8 cellular contexts compared by ENCODE assay signal in the genomic region with DNA sequence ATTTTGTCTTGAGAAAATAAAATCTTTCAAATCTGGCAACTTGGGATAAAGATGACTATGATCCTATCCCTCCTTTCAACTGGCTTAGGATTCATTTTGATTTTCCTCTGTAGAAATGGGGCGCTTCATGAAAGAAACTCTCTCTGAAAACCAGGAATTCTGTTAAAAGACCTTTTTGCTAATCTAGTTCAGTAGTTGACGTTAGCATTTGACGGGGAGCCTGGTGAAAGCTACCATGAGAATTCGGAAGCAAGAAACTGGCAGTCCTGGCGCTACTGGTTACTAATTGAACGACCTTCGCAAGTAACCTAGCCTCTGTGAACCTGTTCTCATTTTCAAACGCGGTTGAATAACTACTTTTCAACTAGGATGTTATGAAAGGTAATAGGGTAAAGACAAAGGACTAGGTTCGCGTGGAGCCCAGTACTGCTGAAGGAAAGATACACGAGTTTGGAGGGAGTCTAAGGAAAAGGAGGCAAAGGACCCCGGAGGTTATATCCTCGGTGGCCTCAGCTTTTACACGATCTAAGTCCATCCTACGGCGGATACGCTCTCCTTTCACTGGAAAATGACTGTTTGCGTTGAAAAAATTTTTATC. TPM values are rescaled to one million over a fixed set of nuclear protein-coding genes. Genes with fewer than 3 reads are reported as not detected.
DNase-seq lines count a peak whose midpoint lies in the region; ATAC-seq, FAIRE-seq and TF ChIP-seq lines count a peak whose summit lies in the region.

No MANE protein-coding gene starts in this region.

- peak overlapping the region; percentile 95 to 96 for H3K4me3 Mint-ChIP-seq in CD14-positive monocyte

- CTCF ChIA-PET in GM12878 (lab: Yijun Ruan, JAX), result interaction anchor here (0.5 to 2.9 kb wide), 8 partner anchors 45 to 209 kb away, joined by 3 to 15 read pairs (median 4); a partner anchor contains a TSS

- no peaks in the 10 kb centered on the region for H4K20me1 ChIP-seq in GM12878 (ENCODE audit: control insufficient read depth, insufficient read depth)

- H3K9me3 ChIP-seq in KOPT-K1 (ENCODE audit: insufficient read depth, low read length, poor library complexity, severe bottlenecking), result no peaks in the 10 kb centered on the region
- no peaks in the 10 kb centered on the region for H3K9me3 ChIP-seq in GM12878 (replicated peaks; ENCODE audit: control insufficient read depth, insufficient read depth, low read length)

- 24% methylated on average over 19 of the region's 19 CpGs for WGBS in GM12878 (ENCODE audit: insufficient coverage, insufficient replicate concordance, low lambda C conversion rate, missing lambda C conversion rate)

- H3K9ac ChIP-seq in GM12878 (ENCODE audit: control insufficient read depth, insufficient read depth, low read length), result peak overlapping the region; percentile 75

- H3K27ac Mint-ChIP-seq in CD14-positive monocyte, result peak overlapping the region; percentile 94 to 99 (median 97)

- H3K36me3 ChIP-seq in KOPT-K1 (ENCODE audit: insufficient read depth, low read length), result peaks cover 9% of the 10 kb centered on the region; the same call in 1 of the 2 replicates
- H3K36me3 ChIP-seq in GM12878 (ENCODE audit: control insufficient read depth in 2 of 2, insufficient read depth in 2 of 2, low read length in 1 of 2), result no peaks in the 10 kb centered on the region; a peak in 2 of 4 replicates

- intact Hi-C loops in CD14-positive monocyte (cut with micrococcal nuclease), result loop anchor here (5.0 kb wide), 3 partner anchors 45 to 210 kb away; a partner anchor contains a TSS
- intact Hi-C loops in GM12878 (cut with micrococcal nuclease; ENCODE audit: unreplicated experiment), result loop anchor here (5.0 kb wide), 1 partner anchor 320 kb away; a partner anchor contains a TSS

- H3K4me3 ChIP-seq in GM12878, result peak overlapping the region; percentile 74

- peaks cover 0 to 1% (median 0%) of the 10 kb centered on the region in 7 donors for H3K9me3 Mint-ChIP-seq in CD14-positive monocyte

- no peak for TF ChIP-seq RAD21 in GM12878 (IDR thresholded peaks at IDR 0.05; ENCODE audit: insufficient read depth, low read depth, low read length)

- DNase-seq in CD14-positive monocyte (ENCODE audit: low spot score) (no peak), GM12878 (ENCODE audit: low read depth, low spot score) (no peak), OCI-M1 (lab: John Stamatoyannopoulos, UW) (no peak), NK-92 (lab: John Stamatoyannopoulos, UW; ENCODE audit: unreplicated experiment) (no peak)

- peak; percentile 1 for ATAC-seq in GM19463 (IDR thresholded peaks at IDR 0.05; ENCODE audit: unreplicated experiment)
- ATAC-seq in GM12878, result peak; percentile 6; the same call in 2 of the 3 replicates

- H3K4me1 ChIP-seq in GM12878 (ENCODE audit: control insufficient read depth, insufficient read depth, low read length), result 0 out of 2 replicates have a peak, but pooled peaks cover 8% of the 10 kb centered on the region

- SMC1A ChIA-PET in GM12878 (lab: Charles Lee; ENCODE audit: uncharacterized antibody, unreplicated experiment), result interaction anchor here (0.9 to 1.2 kb wide), 6 partner anchors 8 to 98 kb away, joined by 3 to 5 read pairs (median 3); a partner anchor contains a TSS

- TF ChIP-seq EP300 in GM12878 (IDR thresholded peaks at IDR 0.05; ENCODE audit: borderline replicate concordance in 1 of 2, control insufficient read depth in 1 of 2, low read depth in 2 of 2, low read length in 2 of 2), result no peak

- peaks cover 3 to 8% (median 4%) of the 10 kb centered on the region in 3 donors for H3K27me3 Mint-ChIP-seq in CD14-positive monocyte (ENCODE audit: low read depth in 3 of 3)

- H3K4me2 ChIP-seq in GM12878 (ENCODE audit: control insufficient read depth, insufficient read depth), result peak overlapping the region; percentile 100

- RAD21 ChIA-PET in GM12878 (lab: Charles Lee; ENCODE audit: unreplicated experiment), result interaction anchor here (1.0 to 1.7 kb wide), 6 partner anchors 15 to 208 kb away, joined by 3 to 10 read pairs (median 4); a partner anchor contains a TSS

- peaks cover 14 to 18% of the 10 kb centered on the region in 2 donors for H3K36me3 Mint-ChIP-seq in CD14-positive monocyte

- in situ Hi-C loops in GM12878 (cut with MboI), result no loop called here

- BruUV-seq in GM12878 (replicated peaks; lab: Mats Ljungman, UMichigan), result TSS peak; percentile 93

- peaks cover 22% of the 10 kb centered on the region for H3K4me1 Mint-ChIP-seq in CD14-positive monocyte

- H3K27me3 ChIP-seq in GM12878 (replicated peaks in 1 of 2; ENCODE audit: control insufficient read depth in 2 of 2, insufficient read depth in 2 of 2, low read length in 1 of 2) (no peaks in the 10 kb centered on the region), layer of hippocampus (ENCODE audit: control insufficient read depth, insufficient read depth, low read length) (no peaks in the 10 kb centered on the region)

- peak overlapping the region; percentile 99 for H2AFZ ChIP-seq in GM12878 (ENCODE audit: control insufficient read depth, low read depth, low read length)

- no peak for TF ChIP-seq POLR2A in GM12878 (IDR thresholded peaks at IDR 0.05; ENCODE audit: low read depth, low read length)

- H3K79me2 ChIP-seq in GM12878 (ENCODE audit: control insufficient read depth, insufficient read depth, low read length), result no peaks in the 10 kb centered on the region

- TF ChIP-seq CTCF in CD14-positive monocyte (IDR thresholded peaks at IDR 0.05) (no peak), GM12878 (IDR thresholded peaks at IDR 0.05 in 2 of 3, conservative IDR thresholded peaks at IDR 0.05 in 1 of 3; ENCODE audit: control insufficient read depth in 2 of 3, extremely low read depth in 1 of 3, insufficient read depth in 1 of 3, low read depth in 3 of 3, low read length in 3 of 3) (no peak)

- H3K27ac ChIP-seq in KOPT-K1 (ENCODE audit: low read depth, low read length, poor library complexity, severe bottlenecking) (peak overlapping the region; percentile 82), GM12878 (ENCODE audit: control insufficient read depth, insufficient read depth) (peak overlapping the region; percentile 81), layer of hippocampus (ENCODE audit: low read depth, low read length) (peak overlapping the region; percentile 92), temporal lobe (ENCODE audit: low read depth, low read length) (peak overlapping the region; percentile 84)

- POLR2A ChIA-PET in GM12878 (lab: Charles Lee), result interaction anchor here (0.6 to 2.4 kb wide), 5 partner anchors 46 to 1375 kb away, joined by 3 to 10 read pairs (median 4); a partner anchor contains a TSS

- no peak for FAIRE-seq in GM12878 (lab: Jason Lieb, UNC)

RNA-seq across cellular contexts. Expression of a gene that starts 0.6 kb away (rescaled TPM):
- polyA plus RNA-seq in CD14-positive monocyte (10 to 100 TPM; 13.0 to 15.7 TPM), GM12878 (2011; rRNA removed) (5.7 and 11.6 TPM in 2 replicates), GM12878 (2014; fragmentation: Illumina TruSeq; extraction: Trizol) (1.9 and 9.0 TPM in 2 replicates), GM12878 (2014; fragmentation: Nextera tagmentation; extraction: Ambion mirVana) (1 to 10 TPM in 1 of 2 experiments, under 1 TPM in 1; 0.42 to 1.6 TPM), GM12878 (2014; rRNA removed) (15.7 and 17.0 TPM in 2 replicates), GM12878 (2016; fragmentation: Nextera tagmentation; extraction: Ambion mirVana) (10 to 100 TPM; 11.3 to 12.2 TPM)
- total RNA-seq in GM12878 (2013; cell fraction: nucleolus; rRNA removed), result 31.9 and 33.6 TPM in 2 replicates
- total RNA-seq in GM12878 (2014; rRNA removed) (13.3 and 14.8 TPM in 2 replicates), GM12878 (2014; rRNA removed; fragmentation: Illumina TruSeq; extraction: Trizol) (5.2 and 5.7 TPM in 2 replicates), GM12878 (2021) (21.3 and 24.0 TPM in 2 replicates), temporal lobe (10.8 TPM)
- 7.0 TPM for polyA plus RNA-seq in GM12878 (2011; ENCODE audit: low read depth)
- polyA plus RNA-seq in GM12878 (2011; cell fraction: cytosol; rRNA removed), result 9.9 and 11.9 TPM in 2 replicates
- 140 and 164 TPM in 2 replicates for polyA plus RNA-seq in GM12878 (2011; cell fraction: nucleus; rRNA removed)
- 18.0 and 24.2 TPM in 2 replicates for polyA plus RNA-seq in GM12878 (2012)
- 13.3 and 15.7 TPM in 2 replicates for polyA minus RNA-seq in GM12878 (2011; rRNA and poly(A)+ RNA removed)
- polyA minus RNA-seq in GM12878 (2011; cell fraction: cytosol; rRNA and poly(A)+ RNA removed), result 7.6 and 7.9 TPM in 2 replicates
- 34.1 and 49.3 TPM in 2 replicates for polyA minus RNA-seq in GM12878 (2011; cell fraction: nucleus; rRNA and poly(A)+ RNA removed)

RNA-seq across cellular contexts. Expression of a gene that starts 24.9 kb away (rescaled TPM):
- polyA plus RNA-seq in CD14-positive monocyte, result not detected
- total RNA-seq in GM12878 (2013; cell fraction: nucleolus; rRNA removed), result not detected in 2 replicates
- total RNA-seq in GM12878 (2014; rRNA removed), result not detected in 2 replicates
- not detected in 2 replicates for total RNA-seq in GM12878 (2014; rRNA removed; fragmentation: Illumina TruSeq; extraction: Trizol)
- total RNA-seq in GM12878 (2021), result not detected in 2 replicates
- not detected for polyA plus RNA-seq in GM12878 (2011; ENCODE audit: low read depth)
- polyA plus RNA-seq in GM12878 (2011; rRNA removed), result not detected in 2 replicates
- polyA plus RNA-seq in GM12878 (2011; cell fraction: cytosol; rRNA removed), result not detected in 2 replicates
- not detected in 2 replicates for polyA plus RNA-seq in GM12878 (2011; cell fraction: nucleus; rRNA removed)
- not detected in 2 replicates for polyA plus RNA-seq in GM12878 (2012)
- not detected in 2 replicates for polyA plus RNA-seq in GM12878 (2014; fragmentation: Illumina TruSeq; extraction: Trizol)
- polyA plus RNA-seq in GM12878 (2014; fragmentation: Nextera tagmentation; extraction: Ambion mirVana), result not detected
- not detected in 2 replicates for polyA plus RNA-seq in GM12878 (2014; rRNA removed)
- not detected for polyA plus RNA-seq in GM12878 (2016; fragmentation: Nextera tagmentation; extraction: Ambion mirVana)
- not detected in 2 replicates for polyA minus RNA-seq in GM12878 (2011; rRNA and poly(A)+ RNA removed)
- polyA minus RNA-seq in GM12878 (2011; cell fraction: cytosol; rRNA and poly(A)+ RNA removed), result not detected in 2 replicates
- polyA minus RNA-seq in GM12878 (2011; cell fraction: nucleus; rRNA and poly(A)+ RNA removed), result not detected in 2 replicates
- total RNA-seq in temporal lobe, result not detected

RNA-seq across cellular contexts. Expression of a gene that starts 25.7 kb away (rescaled TPM):
- not detected for polyA plus RNA-seq in CD14-positive monocyte
- not detected in 2 replicates for total RNA-seq in GM12878 (2013; cell fraction: nucleolus; rRNA removed)
- total RNA-seq in GM12878 (2014; rRNA removed), result not detected in 2 replicates
- total RNA-seq in GM12878 (2014; rRNA removed; fragmentation: Illumina TruSeq; extraction: Trizol), result not detected in 2 replicates
- total RNA-seq in GM12878 (2021), result 0.48 and 0.77 TPM in 2 replicates
- polyA plus RNA-seq in GM12878 (2011; ENCODE audit: low read depth), result not detected
- polyA plus RNA-seq in GM12878 (2011; rRNA removed), result not detected in 2 replicates
- not detected in 2 replicates for polyA plus RNA-seq in GM12878 (2011; cell fraction: cytosol; rRNA removed)
- polyA plus RNA-seq in GM12878 (2011; cell fraction: nucleus; rRNA removed), result 0.07 and 0.10 TPM in 2 replicates
- polyA plus RNA-seq in GM12878 (2012), result 0.20 TPM in 1 of 2 replicates, not detected in the other
- not detected in 2 replicates for polyA plus RNA-seq in GM12878 (2014; fragmentation: Illumina TruSeq; extraction: Trizol)
- polyA plus RNA-seq in GM12878 (2014; fragmentation: Nextera tagmentation; extraction: Ambion mirVana), result not detected
- not detected in 2 replicates for polyA plus RNA-seq in GM12878 (2014; rRNA removed)
- under 1 TPM in 1 of 2 experiments, not detected in 1; 0.14 TPM for polyA plus RNA-seq in GM12878 (2016; fragmentation: Nextera tagmentation; extraction: Ambion mirVana)
- 0.07 TPM in 1 of 2 replicates, not detected in the other for polyA minus RNA-seq in GM12878 (2011; rRNA and poly(A)+ RNA removed)
- 0.94 and 1.3 TPM in 2 replicates for polyA minus RNA-seq in GM12878 (2011; cell fraction: cytosol; rRNA and poly(A)+ RNA removed)
- polyA minus RNA-seq in GM12878 (2011; cell fraction: nucleus; rRNA and poly(A)+ RNA removed), result 0.29 TPM in 1 of 2 replicates, not detected in the other
- total RNA-seq in temporal lobe, result 48.4 TPM

RNA-seq across cellular contexts. Expression of a gene that starts 30.4 kb away (rescaled TPM):
- polyA plus RNA-seq in CD14-positive monocyte (not detected), GM12878 (2011; rRNA removed) (0.05 TPM in 1 of 2 replicates, not detected in the other), GM12878 (2014; fragmentation: Illumina TruSeq; extraction: Trizol) (not detected in 2 replicates), GM12878 (2014; fragmentation: Nextera tagmentation; extraction: Ambion mirVana) (not detected), GM12878 (2014; rRNA removed) (not detected in 2 replicates), GM12878 (2016; fragmentation: Nextera tagmentation; extraction: Ambion mirVana) (under 1 TPM in 1 of 2 experiments, not detected in 1; 0.08 TPM)
- total RNA-seq in GM12878 (2013; cell fraction: nucleolus; rRNA removed), result not detected in 2 replicates
- total RNA-seq in GM12878 (2014; rRNA removed) (not detected in 2 replicates), GM12878 (2014; rRNA removed; fragmentation: Illumina TruSeq; extraction: Trizol) (not detected in 2 replicates), GM12878 (2021) (0.05 TPM in 1 of 2 replicates, not detected in the other), temporal lobe (22.9 TPM)
- polyA plus RNA-seq in GM12878 (2011; ENCODE audit: low read depth), result not detected
- 0.12 and 0.13 TPM in 2 replicates for polyA plus RNA-seq in GM12878 (2011; cell fraction: cytosol; rRNA removed)
- polyA plus RNA-seq in GM12878 (2011; cell fraction: nucleus; rRNA removed), result 0.12 and 0.21 TPM in 2 replicates
- not detected in 2 replicates for polyA plus RNA-seq in GM12878 (2012)
- polyA minus RNA-seq in GM12878 (2011; rRNA and poly(A)+ RNA removed), result 0.15 TPM in 1 of 2 replicates, not detected in the other
- not detected in 2 replicates for polyA minus RNA-seq in GM12878 (2011; cell fraction: cytosol; rRNA and poly(A)+ RNA removed)
- polyA minus RNA-seq in GM12878 (2011; cell fraction: nucleus; rRNA and poly(A)+ RNA removed), result not detected in 2 replicates

RNA-seq across cellular contexts. Expression of a gene that starts 53.2 kb away (rescaled TPM):
- polyA plus RNA-seq in CD14-positive monocyte (not detected), GM12878 (2011; rRNA removed) (0.23 and 0.56 TPM in 2 replicates), GM12878 (2014; fragmentation: Illumina TruSeq; extraction: Trizol) (0.16 TPM in 1 of 2 replicates, not detected in the other), GM12878 (2014; fragmentation: Nextera tagmentation; extraction: Ambion mirVana) (not detected), GM12878 (2014; rRNA removed) (1.2 TPM in 2 replicates), GM12878 (2016; fragmentation: Nextera tagmentation; extraction: Ambion mirVana) (under 1 TPM; 0.46 to 0.92 TPM)
- total RNA-seq in GM12878 (2013; cell fraction: nucleolus; rRNA removed), result 0.69 and 1.1 TPM in 2 replicates
- total RNA-seq in GM12878 (2014; rRNA removed) (0.49 and 0.73 TPM in 2 replicates), GM12878 (2014; rRNA removed; fragmentation: Illumina TruSeq; extraction: Trizol) (0.23 and 0.27 TPM in 2 replicates), GM12878 (2021) (1.1 and 1.2 TPM in 2 replicates), temporal lobe (11.1 TPM)
- 0.10 TPM for polyA plus RNA-seq in GM12878 (2011; ENCODE audit: low read depth)
- polyA plus RNA-seq in GM12878 (2011; cell fraction: cytosol; rRNA removed), result 0.90 and 1.5 TPM in 2 replicates
- 10.8 and 15.0 TPM in 2 replicates for polyA plus RNA-seq in GM12878 (2011; cell fraction: nucleus; rRNA removed)
- 0.65 and 0.67 TPM in 2 replicates for polyA plus RNA-seq in GM12878 (2012)
- polyA minus RNA-seq in GM12878 (2011; rRNA and poly(A)+ RNA removed), result 0.22 and 0.46 TPM in 2 replicates
- not detected in 2 replicates for polyA minus RNA-seq in GM12878 (2011; cell fraction: cytosol; rRNA and poly(A)+ RNA removed)
- polyA minus RNA-seq in GM12878 (2011; cell fraction: nucleus; rRNA and poly(A)+ RNA removed), result 0.48 and 0.86 TPM in 2 replicates

Comparison
In these comparisons a context has a peak if more than half of its experiments do, and no peak if none do; other contexts are left out.
1. RNA of a gene that starts 25.7 kb away (total RNA-seq): 48.4 TPM in temporal lobe (single experiment); 0.48 to 0.77 TPM in GM12878; every median in the first group is over 10 times any median in the second.
2. Peak in every context shown above with its lines, with median percentiles within 50 percentile points of each other: H3K27ac ChIP-seq.